10 cellular contexts compared by ENCODE assay signal in genomic region chr14:60651936-60652673, GRCh38. TPM values are rescaled to one million over a fixed set of nuclear protein-coding genes. Genes with fewer than 3 reads are reported as not detected.
A peak's percentile ranks its signal among the peaks of the same experiment; 100 is the strongest.
DNase-seq lines count a peak whose midpoint lies in the region; ATAC-seq and TF ChIP-seq lines count a peak whose summit lies in the region.
"Had no signal": no experiment of that assay in that cellular context is flagged by ENCODE, and none has a peak within 500 bp of the region (broad histone marks: within the 10 kb centered on the region; RNA-seq: fewer than 3 reads in every experiment).

No MANE protein-coding gene starts in this region.

- H3K4me2 ChIP-seq in H9 (ENCODE audit: insufficient read depth, insufficient read length, low read length) = peak overlapping the region; percentile 54
- H3K4me2 ChIP-seq in mesendoderm (ENCODE audit: low read length) = no peak overlapping the region

- H3K18ac ChIP-seq in H9 (ENCODE audit: insufficient read length, low read depth, low read length) (no peak overlapping the region), mesendoderm (ENCODE audit: low read length) (no peak overlapping the region)

- no peak overlapping the region for H2BK20ac ChIP-seq in H9 (ENCODE audit: low read depth, low read length, poor library complexity, severe bottlenecking)

- H3K23ac ChIP-seq in H9 (ENCODE audit: insufficient read length, low read depth, low read length) (no peak overlapping the region), mesendoderm (ENCODE audit: low read length) (peak overlapping the region; percentile 25)

- peaks cover 2% of the 10 kb centered on the region for H4K20me1 ChIP-seq in H9 (ENCODE audit: control insufficient read depth, insufficient read depth, insufficient read length)

- POLR2A ChIA-PET in CD4-positive, alpha-beta T cell (lab: Charles Lee) = no interaction called here

- no peak overlapping the region for H3T11ph ChIP-seq in H9 (ENCODE audit: low read length)

- H2BK5ac ChIP-seq in H9 (ENCODE audit: insufficient read length, low read length) (no peak overlapping the region), mesendoderm (ENCODE audit: low read length) (no peak overlapping the region)

- TF ChIP-seq CTCF in CD4-positive, alpha-beta T cell (IDR thresholded peaks at IDR 0.05) = no peak
- TF ChIP-seq CTCF in H9 (conservative IDR thresholded peaks at IDR 0.05) (no peak), WERI-Rb-1 (IDR thresholded peaks at IDR 0.05; ENCODE audit: low read depth, low read length) (no peak)

- peaks cover 93% of the 10 kb centered on the region for H3K27me3 ChIP-seq in CD4-positive, alpha-beta T cell (ENCODE audit: control insufficient read depth, insufficient read depth, low read length)
- peaks cover 93% of the 10 kb centered on the region for H3K27me3 ChIP-seq in H9 (ENCODE audit: insufficient read depth, low read length)
- peaks cover 21% of the 10 kb centered on the region for H3K27me3 ChIP-seq in WERI-Rb-1 (ENCODE audit: insufficient read depth, low read depth, severe bottlenecking)
- H3K27me3 ChIP-seq in mesendoderm (ENCODE audit: insufficient read depth, low read length, poor library complexity) = peaks cover 66% of the 10 kb centered on the region

- no peak overlapping the region for H2AK5ac ChIP-seq in H9 (ENCODE audit: insufficient read length, low read length)
- no peak overlapping the region for H2AK5ac ChIP-seq in mesendoderm (ENCODE audit: low read length)

- peaks cover 80% of the 10 kb centered on the region for H3K4me1 Mint-ChIP-seq in CD4-positive, alpha-beta T cell (ENCODE audit: low read depth)
- H3K4me1 Mint-ChIP-seq in H9 = peaks cover 47 to 75% of the 10 kb centered on the region in 2 experiments

- H3K4me1 ChIP-seq in H9 (ENCODE audit: insufficient read depth, low read length) (no peaks in the 10 kb centered on the region), mesendoderm (ENCODE audit: control insufficient read depth, low read depth, low read length) (peaks cover 13% of the 10 kb centered on the region)

- no peak overlapping the region for H3K27ac Mint-ChIP-seq in CD4-positive, alpha-beta T cell
- H3K27ac Mint-ChIP-seq in H9 = no peak overlapping the region

- no peak overlapping the region for H2BK12ac ChIP-seq in H9 (ENCODE audit: insufficient read length, low read depth, low read length)

- no peaks in the 10 kb centered on the region for H3K9me3 ChIP-seq in CD4-positive, alpha-beta T cell (ENCODE audit: control insufficient read depth, low read length)
- H3K9me3 ChIP-seq in H9 (ENCODE audit: control insufficient read depth, low read depth, low read length) (no peaks in the 10 kb centered on the region), WERI-Rb-1 (ENCODE audit: severe bottlenecking) (no peaks in the 10 kb centered on the region)
- H3K9me3 ChIP-seq: left lung had no signal

- intact Hi-C loops in CD4-positive, alpha-beta T cell (cut with DNase I, micrococcal nuclease) = no loop called here

- peaks cover 86% of the 10 kb centered on the region for H3K27me3 Mint-ChIP-seq in CD4-positive, alpha-beta T cell
- peaks cover 100% of the 10 kb centered on the region for H3K27me3 Mint-ChIP-seq in H9 (ENCODE audit: low read depth)

- H4K8ac ChIP-seq in H9 (replicated peaks; ENCODE audit: insufficient read length, low read depth, low read length) (no peak overlapping the region), mesendoderm (ENCODE audit: low read depth, low read length) (no peak overlapping the region)

- no CpG with 5 or more reads among the region's 37 CpGs for WGBS in H9 (ENCODE audit: extremely low coverage, insufficient read length, low lambda C conversion rate)
- no CpG with 5 or more reads among the region's 37 CpGs for WGBS in mesendoderm (ENCODE audit: extremely low coverage, insufficient coverage, low lambda C conversion rate)

- H3K4me3 Mint-ChIP-seq in CD4-positive, alpha-beta T cell = peak overlapping the region; percentile 46
- peak overlapping the region in 1 of 2 experiments; percentile 80; a peak in 3 of 5 replicates for H3K4me3 Mint-ChIP-seq in H9

- H3K27ac ChIP-seq in CD4-positive, alpha-beta T cell (ENCODE audit: low read depth, low read length) = no peak overlapping the region
- H3K27ac ChIP-seq in H9 (ENCODE audit: insufficient read length, low read depth, low read length) (no peak overlapping the region), WERI-Rb-1 (no peak overlapping the region), mesendoderm (ENCODE audit: low read depth, low read length) (no peak overlapping the region)
- H3K27ac ChIP-seq: left lung had no signal

- H4K91ac ChIP-seq in H9 (ENCODE audit: insufficient read length, low read depth, low read length) = no peak overlapping the region

- H3K4ac ChIP-seq in H9 (ENCODE audit: low read depth, low read length) (no peak overlapping the region), mesendoderm (ENCODE audit: low read depth, low read length) (no peak overlapping the region)

- H3K36me3 ChIP-seq in WERI-Rb-1 (no peaks in the 10 kb centered on the region), mesendoderm (ENCODE audit: control insufficient read depth, insufficient read depth, low read length) (no peaks in the 10 kb centered on the region)
- H3K36me3 ChIP-seq: left lung had no signal

- H2BK15ac ChIP-seq in H9 (ENCODE audit: low read depth, low read length) (no peak overlapping the region), mesendoderm (replicated peaks; ENCODE audit: low read depth) (no peak overlapping the region)

- no peak overlapping the region for H2AFZ ChIP-seq in H9 (ENCODE audit: low read length)

- no peak overlapping the region for H4K5ac ChIP-seq in H9 (ENCODE audit: insufficient read length, low read depth, low read length)
- H4K5ac ChIP-seq in mesendoderm (ENCODE audit: low read length) = no peak overlapping the region

- H3K79me2 ChIP-seq in H9 (ENCODE audit: insufficient read depth, low read length) (no peaks in the 10 kb centered on the region), mesendoderm (ENCODE audit: control insufficient read depth, insufficient read depth, low read length) (no peaks in the 10 kb centered on the region)

- no peaks in the 10 kb centered on the region for H3K9me3 Mint-ChIP-seq in CD4-positive, alpha-beta T cell
- H3K9me3 Mint-ChIP-seq in H9 = no peaks in the 10 kb centered on the region; a peak in 3 of 5 replicates

- no peak for DNase-seq in CD4-positive, alpha-beta T cell
- DNase-seq in H9 (peak; percentile 59), WERI-Rb-1 (no peak), mesendoderm (peak; percentile 40), iPS-NIHi7 (ENCODE audit: extremely low spot score) (no peak), SIG-M5 (lab: John Stamatoyannopoulos, UW) (no peak), NCI-H1694 (lab: John Stamatoyannopoulos, UW) (no peak)
- DNase-seq in effector CD8-positive, alpha-beta T cell (lab: John Stamatoyannopoulos, UW) = no peak
- DNase-seq: small intestine had no signal

- H3K56ac ChIP-seq in H9 (ENCODE audit: insufficient read length, low read depth, low read length) (no peak overlapping the region), mesendoderm (ENCODE audit: low read length) (no peak overlapping the region)

- H2BK120ac ChIP-seq in H9 (ENCODE audit: low read depth, low read length, poor library complexity, severe bottlenecking) (no peak overlapping the region), mesendoderm (ENCODE audit: low read depth, low read length) (no peak overlapping the region)

- CTCF ChIA-PET in CD4-positive, alpha-beta T cell (lab: Charles Lee) = no interaction called here

- H3K79me1 ChIP-seq in H9 (ENCODE audit: insufficient read depth, low read depth, low read length, poor library complexity, severe bottlenecking) = no peaks in the 10 kb centered on the region
- H3K79me1 ChIP-seq in mesendoderm (ENCODE audit: low read length) = no peaks in the 10 kb centered on the region

- no peak overlapping the region for H3K14ac ChIP-seq in H9 (ENCODE audit: insufficient read depth, low read length)

- peak overlapping the region; percentile 37 for H3K4me3 ChIP-seq in WERI-Rb-1 (ENCODE audit: low read depth, low read length)
- no peak overlapping the region for H3K4me3 ChIP-seq in mesendoderm (ENCODE audit: low read length)
- H3K4me3 ChIP-seq: left lung had no signal

- peaks cover 36% of the 10 kb centered on the region for H3K23me2 ChIP-seq in H9 (ENCODE audit: insufficient read length, low read depth, low read length, poor library complexity, severe bottlenecking)

- H3K9ac ChIP-seq in H9 (ENCODE audit: extremely low read depth, insufficient read length, low read length) = no peak overlapping the region
- H3K9ac ChIP-seq in mesendoderm (ENCODE audit: low read length) = no peak overlapping the region

- no peaks in the 10 kb centered on the region for H3K36me3 Mint-ChIP-seq in CD4-positive, alpha-beta T cell (ENCODE audit: low read depth)
- H3K36me3 Mint-ChIP-seq in H9 (ENCODE audit: insufficient read depth in 1 of 3, low read depth in 3 of 3) = no peaks in the 10 kb centered on the region

- ATAC-seq in CD4-positive, alpha-beta T cell (ENCODE audit: poor library complexity) = no peak
- ATAC-seq: left lung had no signal

RNA-seq across cellular contexts. Expression of gene SIX1, which starts 2.8 kb away (rescaled TPM):
- not detected for total RNA-seq in CD4-positive, alpha-beta T cell
- 0.09 and 0.17 TPM in 2 replicates for total RNA-seq in H9 (2021)
- polyA plus RNA-seq in mesendoderm (2013, experiment 1 of 2) = 0.21 TPM
- 0.17 TPM for polyA plus RNA-seq in mesendoderm (2013, experiment 2 of 2)

Comparison
In these comparisons a context has a peak if more than half of its experiments do, and no peak if none do; other contexts are left out.
1. DNase-seq: peak in H9 (single experiment) and mesendoderm (single experiment); none in CD4-positive, alpha-beta T cell (0 of 10), WERI-Rb-1 (single experiment), iPS-NIHi7 (single experiment), SIG-M5 (single experiment), NCI-H1694 (single experiment) and effector CD8-positive, alpha-beta T cell (single experiment).